Comparison of ENCODE assay signal across 8 cellular contexts in the genomic region with DNA sequence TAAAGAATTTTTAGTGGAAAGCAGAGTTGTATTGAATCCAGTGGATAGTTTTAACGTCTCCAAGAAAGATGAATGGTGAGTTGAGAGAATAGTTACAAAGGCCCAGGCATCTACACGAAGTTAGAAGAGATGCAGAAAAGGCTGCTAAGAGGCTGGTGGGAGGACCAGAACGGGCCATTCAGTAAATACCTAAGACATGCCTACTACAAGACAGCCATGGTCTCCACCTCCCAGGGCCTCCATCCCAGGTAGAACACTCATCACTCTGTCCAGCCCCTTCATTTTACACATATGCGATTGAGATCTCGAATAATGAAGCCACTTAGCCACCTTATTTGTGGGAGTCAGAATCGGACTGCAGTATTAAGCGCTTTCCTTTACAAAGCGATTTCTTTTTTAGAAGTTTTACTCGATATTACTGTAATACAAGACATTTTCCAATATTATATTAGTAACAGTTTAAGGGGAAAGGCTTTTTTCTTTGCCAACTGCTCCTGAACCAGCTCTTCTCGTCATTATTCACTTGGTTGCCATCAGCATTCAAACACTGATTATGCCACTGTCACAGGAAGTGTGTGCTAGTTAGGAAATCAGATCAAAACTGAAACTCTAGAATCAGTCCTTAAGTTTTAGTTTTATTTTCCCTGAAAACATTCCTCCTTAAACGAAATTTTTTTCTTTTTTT. TPM values are rescaled to one million over a fixed set of nuclear protein-coding genes. Genes with fewer than 3 reads are reported as not detected.
DNase-seq lines count a peak whose midpoint lies in the region; ATAC-seq and FAIRE-seq lines count a peak whose summit lies in the region.

No MANE protein-coding gene starts in this region.

- intact Hi-C loops in activated CD4-positive, alpha-beta T cell treated with anti-CD3 and anti-CD28 coated beads, Interleukin-2, amount 10 ng/mL, durations not matched to agents 24 days and 14 days (cut with micrococcal nuclease), result loop anchor here (5.0 kb wide), 1 partner anchor 81 kb away; the partner anchor contains the start of gene TMEM181

- CTCF ChIA-PET in activated CD8-positive, alpha-beta memory T cell treated with anti-CD3 and anti-CD28 coated beads, Interleukin-2, amount 10 ng/mL, durations not matched to agents 7 days and 5 days (lab: Charles Lee), result interaction anchor here (1.3 to 4.9 kb wide), 6 partner anchors 10 to 48 kb away, joined by 6 to 36 read pairs (median 14); no protein-coding TSS in a partner anchor

- no peaks in the 10 kb centered on the region for H3K9me3 Mint-ChIP-seq in activated CD4-positive, alpha-beta T cell treated with anti-CD3 and anti-CD28 coated beads, Interleukin-2, amount 10 ng/mL, durations not matched to agents 24 days and 14 days
- no peaks in the 10 kb centered on the region for H3K9me3 Mint-ChIP-seq in activated CD8-positive, alpha-beta memory T cell treated with anti-CD3 and anti-CD28 coated beads, Interleukin-2, amount 10 ng/mL, durations not matched to agents 7 days and 5 days (ENCODE audit: low read depth)

- 80% methylated on average over 11 of the region's 11 CpGs for WGBS in thymus

- DNase-seq in activated CD4-positive, alpha-beta T cell treated with anti-CD3 and anti-CD28 coated beads, Interleukin-2, amount 10 ng/mL, durations not matched to agents 24 days and 14 days, result peak; percentile 74
- no peak for DNase-seq in activated CD4-positive, alpha-beta T cell treated with anti-CD3 and anti-CD28 coated beads, Interleukin-2, amount 50 U/mL, for 1 hour
- peak; percentile 39 for DNase-seq in activated CD8-positive, alpha-beta memory T cell treated with anti-CD3 and anti-CD28 coated beads, Interleukin-2, amount 10 ng/mL, durations not matched to agents 7 days and 5 days
- no peak for DNase-seq in globus pallidus (ENCODE audit: low spot score)
- DNase-seq in SKM-1 treated with dmso at 0.1 percent for 144 hours (lab: John Stamatoyannopoulos, UW; ENCODE audit: unreplicated experiment), result no peak

- H3K9me3 ChIP-seq in thymus (ENCODE audit: control insufficient read depth), result no peaks in the 10 kb centered on the region

- H3K4me3 ChIP-seq in thymus (ENCODE audit: low read length), result peak overlapping the region; percentile 82

- H3K27me3 ChIP-seq in thymus (ENCODE audit: control insufficient read depth, insufficient read depth), result peaks cover 3% of the 10 kb centered on the region

- peaks cover 21% of the 10 kb centered on the region for H3K4me1 ChIP-seq in thymus (ENCODE audit: control insufficient read depth, insufficient read depth, low read length)

- peak overlapping the region; percentile 97 for H3K27ac Mint-ChIP-seq in activated CD4-positive, alpha-beta T cell treated with anti-CD3 and anti-CD28 coated beads, Interleukin-2, amount 10 ng/mL, durations not matched to agents 24 days and 14 days
- peak overlapping the region; percentile 97 for H3K27ac Mint-ChIP-seq in activated CD8-positive, alpha-beta memory T cell treated with anti-CD3 and anti-CD28 coated beads, Interleukin-2, amount 10 ng/mL, durations not matched to agents 7 days and 5 days

- H3K27ac ChIP-seq in thymus (ENCODE audit: low read depth), result peak overlapping the region; percentile 25

- H3K36me3 Mint-ChIP-seq in activated CD4-positive, alpha-beta T cell treated with anti-CD3 and anti-CD28 coated beads, Interleukin-2, amount 10 ng/mL, durations not matched to agents 24 days and 14 days (ENCODE audit: low read depth), result peaks cover 44% of the 10 kb centered on the region
- H3K36me3 Mint-ChIP-seq in activated CD8-positive, alpha-beta memory T cell treated with anti-CD3 and anti-CD28 coated beads, Interleukin-2, amount 10 ng/mL, durations not matched to agents 7 days and 5 days, result peaks cover 47% of the 10 kb centered on the region

- ATAC-seq in activated CD8-positive, alpha-beta memory T cell treated with anti-CD3 and anti-CD28 coated beads, Interleukin-2, amount 10 ng/mL, durations not matched to agents 7 days and 5 days, result no peak
- ATAC-seq in GM18861 (IDR thresholded peaks at IDR 0.05; ENCODE audit: unreplicated experiment), result no peak

- FAIRE-seq in islet of Langerhans (lab: Jason Lieb, UNC), result peak; percentile 41

- no peaks in the 10 kb centered on the region for H3K27me3 Mint-ChIP-seq in activated CD4-positive, alpha-beta T cell treated with anti-CD3 and anti-CD28 coated beads, Interleukin-2, amount 10 ng/mL, durations not matched to agents 24 days and 14 days
- H3K27me3 Mint-ChIP-seq in activated CD8-positive, alpha-beta memory T cell treated with anti-CD3 and anti-CD28 coated beads, Interleukin-2, amount 10 ng/mL, durations not matched to agents 7 days and 5 days, result no peaks in the 10 kb centered on the region

- H3K4me1 Mint-ChIP-seq in activated CD4-positive, alpha-beta T cell treated with anti-CD3 and anti-CD28 coated beads, Interleukin-2, amount 10 ng/mL, durations not matched to agents 24 days and 14 days, result peaks cover 72% of the 10 kb centered on the region
- peaks cover 71% of the 10 kb centered on the region for H3K4me1 Mint-ChIP-seq in activated CD8-positive, alpha-beta memory T cell treated with anti-CD3 and anti-CD28 coated beads, Interleukin-2, amount 10 ng/mL, durations not matched to agents 7 days and 5 days

- peak overlapping the region; percentile 97 for H3K4me3 Mint-ChIP-seq in activated CD4-positive, alpha-beta T cell treated with anti-CD3 and anti-CD28 coated beads, Interleukin-2, amount 10 ng/mL, durations not matched to agents 24 days and 14 days
- H3K4me3 Mint-ChIP-seq in activated CD8-positive, alpha-beta memory T cell treated with anti-CD3 and anti-CD28 coated beads, Interleukin-2, amount 10 ng/mL, durations not matched to agents 7 days and 5 days, result peak overlapping the region; percentile 100

- H3K36me3 ChIP-seq in thymus (ENCODE audit: control insufficient read depth, insufficient read depth), result peaks cover 21% of the 10 kb centered on the region

RNA-seq across cellular contexts. Expression of gene DYNLT1, which starts 1.6 kb away (rescaled TPM):
- 103 and 110 TPM in 2 replicates for total RNA-seq in activated CD4-positive, alpha-beta T cell treated with anti-CD3 and anti-CD28 coated beads, Interleukin-2, amount 10 ng/mL, durations not matched to agents 24 days and 14 days
- 100 to 1,000 TPM; 109 to 120 TPM for total RNA-seq in activated CD8-positive, alpha-beta memory T cell treated with anti-CD3 and anti-CD28 coated beads, Interleukin-2, amount 10 ng/mL, durations not matched to agents 7 days and 5 days
- polyA plus RNA-seq in thymus, result 248 TPM

RNA-seq across cellular contexts. Expression of gene SYTL3, which starts 6.9 kb away (rescaled TPM):
- total RNA-seq in activated CD4-positive, alpha-beta T cell treated with anti-CD3 and anti-CD28 coated beads, Interleukin-2, amount 10 ng/mL, durations not matched to agents 24 days and 14 days, result 102 and 106 TPM in 2 replicates
- 100 to 1,000 TPM; 106 to 112 TPM for total RNA-seq in activated CD8-positive, alpha-beta memory T cell treated with anti-CD3 and anti-CD28 coated beads, Interleukin-2, amount 10 ng/mL, durations not matched to agents 7 days and 5 days
- polyA plus RNA-seq in thymus, result 109 TPM

Comparison
In these comparisons a context has a peak if more than half of its experiments do, and no peak if none do; other contexts are left out.
1. DNase-seq: peak in activated CD4-positive, alpha-beta T cell treated with anti-CD3 and anti-CD28 coated beads, Interleukin-2, amount 10 ng/mL, durations not matched to agents 24 days and 14 days (single experiment) and activated CD8-positive, alpha-beta memory T cell treated with anti-CD3 and anti-CD28 coated beads, Interleukin-2, amount 10 ng/mL, durations not matched to agents 7 days and 5 days (single experiment); none in activated CD4-positive, alpha-beta T cell treated with anti-CD3 and anti-CD28 coated beads, Interleukin-2, amount 50 U/mL, for 1 hour (single experiment), globus pallidus (single experiment) and SKM-1 treated with dmso at 0.1 percent for 144 hours (single experiment).